8 cellular contexts compared by ENCODE assay signal in genomic region chr11:27362749-27363575, GRCh38. TPM values are rescaled to one million over a fixed set of nuclear protein-coding genes. Genes with fewer than 3 reads are reported as not detected.
A peak's percentile ranks its signal among the peaks of the same experiment; 100 is the strongest.
DNase-seq lines count a peak whose midpoint lies in the region; TF ChIP-seq lines count a peak whose summit lies in the region.

Gene CCDC34 (minus strand): TSS chr11:27363215. CDS start chr11:27363194, 21 bp downstream.

- H3K79me2 ChIP-seq in H9 (ENCODE audit: insufficient read depth, low read length) = no peaks in the 10 kb centered on the region
- H3K79me2 ChIP-seq in Loucy (ENCODE audit: insufficient read depth, low read length) = peaks cover 33% of the 10 kb centered on the region

- H3K4me3 ChIP-seq in Loucy (ENCODE audit: low read length, poor library complexity, severe bottlenecking) (peak within 1 kb of the TSS; percentile 92), fibroblast of pulmonary artery (replicated peaks; ENCODE audit: low read depth, low read length) (peak within 1 kb of the TSS; percentile 78)

- peak within 1 kb of the TSS; percentile 55 for H3K18ac ChIP-seq in H9 (ENCODE audit: insufficient read length, low read depth, low read length)

- no peaks in the 10 kb centered on the region for H3K9me3 ChIP-seq in ES-I3 (ENCODE audit: control insufficient read depth, insufficient read depth, low read length)
- H3K9me3 ChIP-seq in H9 (ENCODE audit: control insufficient read depth, low read depth, low read length) = no peaks in the 10 kb centered on the region
- no peaks in the 10 kb centered on the region for H3K9me3 ChIP-seq in Loucy (ENCODE audit: insufficient read depth, low read depth, low read length)

- H3K9ac ChIP-seq in ES-I3 (ENCODE audit: low read depth, low read length) (peak within 1 kb of the TSS; percentile 76), H9 (ENCODE audit: extremely low read depth, insufficient read length, low read length) (peak within 1 kb of the TSS; percentile 90), Loucy (ENCODE audit: low read depth, low read length, poor library complexity, severe bottlenecking) (peak within 1 kb of the TSS; percentile 90)

- H3K27ac ChIP-seq in H9 (ENCODE audit: insufficient read length, low read depth, low read length) = no peak within 1 kb of the TSS

- H3K4me1 Mint-ChIP-seq in H9 (peaks cover 47 to 53% of the 10 kb centered on the region in 2 experiments), nephron (peaks cover 53% of the 10 kb centered on the region)

- no CpG with 5 or more reads among the region's 57 CpGs for WGBS in H9 (ENCODE audit: extremely low coverage, insufficient read length, low lambda C conversion rate)

- H3K79me1 ChIP-seq in H9 (ENCODE audit: insufficient read depth, low read depth, low read length, poor library complexity, severe bottlenecking) = no peaks in the 10 kb centered on the region

- no peak within 1 kb of the TSS for H3T11ph ChIP-seq in H9 (ENCODE audit: low read length)

- H3K36me3 ChIP-seq in ES-I3 (ENCODE audit: insufficient read depth, low read length) (0 out of 2 replicates have a peak, but pooled peaks cover under 1% of the 10 kb centered on the region), Loucy (ENCODE audit: insufficient read depth, low read length) (no peaks in the 10 kb centered on the region)

- no peak within 1 kb of the TSS for H3K23ac ChIP-seq in H9 (ENCODE audit: insufficient read length, low read depth, low read length)

- H3K56ac ChIP-seq in H9 (ENCODE audit: insufficient read length, low read depth, low read length) = no peak within 1 kb of the TSS

- no peak within 1 kb of the TSS for H4K8ac ChIP-seq in H9 (replicated peaks; ENCODE audit: insufficient read length, low read depth, low read length)

- TF ChIP-seq CTCF in H9 (conservative IDR thresholded peaks at IDR 0.05) = no peak
- TF ChIP-seq CTCF in Loucy (conservative IDR thresholded peaks at IDR 0.05; ENCODE audit: low read length) = no peak
- TF ChIP-seq CTCF in fibroblast of pulmonary artery (IDR thresholded peaks at IDR 0.05; ENCODE audit: low read length, missing control alignments) = no peak
- no peak for TF ChIP-seq CTCF in nephron (IDR thresholded peaks at IDR 0.05; ENCODE audit: unreplicated experiment in 3 of 3)

- H3K4me1 ChIP-seq in ES-I3 (ENCODE audit: insufficient read depth, low read length) (no peaks in the 10 kb centered on the region; the same call in 1 of the 2 replicates), H9 (ENCODE audit: insufficient read depth, low read length) (no peaks in the 10 kb centered on the region; the same call in 1 of the 2 replicates), Loucy (ENCODE audit: insufficient read depth, low read length, poor library complexity, severe bottlenecking) (peaks cover 43% of the 10 kb centered on the region)

- peak within 1 kb of the TSS; percentile 93 to 98 for H3K4me3 Mint-ChIP-seq in H9
- H3K4me3 Mint-ChIP-seq in nephron = peak within 1 kb of the TSS; percentile 97 to 98 (median 97)

- H3F3A ChIP-seq in Loucy (ENCODE audit: low read depth) = no peaks in the 10 kb centered on the region

- H3K4me2 ChIP-seq in H9 (ENCODE audit: insufficient read depth, insufficient read length, low read length) (peak within 1 kb of the TSS; percentile 78), Loucy (ENCODE audit: low read depth, low read length, poor library complexity, severe bottlenecking) (peak within 1 kb of the TSS; percentile 87)

- H3K9me3 Mint-ChIP-seq in H9 (no peaks in the 10 kb centered on the region), nephron (no peaks in the 10 kb centered on the region)

- H4K20me1 ChIP-seq in H9 (ENCODE audit: control insufficient read depth, insufficient read depth, insufficient read length) = no peaks in the 10 kb centered on the region
- H4K20me1 ChIP-seq in Loucy (ENCODE audit: insufficient read depth, low read length, poor library complexity, severe bottlenecking) = no peaks in the 10 kb centered on the region

- H3K4ac ChIP-seq in H9 (ENCODE audit: low read depth, low read length) = no peak within 1 kb of the TSS

- no peak within 1 kb of the TSS for H2BK20ac ChIP-seq in H9 (ENCODE audit: low read depth, low read length, poor library complexity, severe bottlenecking)

- no peak within 1 kb of the TSS for H2BK12ac ChIP-seq in H9 (ENCODE audit: insufficient read length, low read depth, low read length)

- peaks cover 4% of the 10 kb centered on the region for H3K23me2 ChIP-seq in H9 (ENCODE audit: insufficient read length, low read depth, low read length, poor library complexity, severe bottlenecking)

- TF ChIP-seq POLR2A in Raji (IDR thresholded peaks at IDR 0.05; ENCODE audit: insufficient read depth, low read depth, low read length) = peak; percentile 82

- no peak within 1 kb of the TSS for H2BK15ac ChIP-seq in H9 (ENCODE audit: low read depth, low read length)

- H3K27ac Mint-ChIP-seq in H9 (peak within 1 kb of the TSS; percentile 97 to 98 (median 98)), nephron (peak within 1 kb of the TSS; percentile 94 to 97 (median 97))

- no peaks in the 10 kb centered on the region; the same call in 1 of the 2 replicates for H3K27me3 Mint-ChIP-seq in H9 (ENCODE audit: low read depth)
- no peaks in the 10 kb centered on the region for H3K27me3 Mint-ChIP-seq in nephron (ENCODE audit: low read depth)

- no peaks in the 10 kb centered on the region for H3K9me2 ChIP-seq in Loucy (replicated peaks; ENCODE audit: low read depth, low read length)

- DNase-seq in H9 (peak; percentile 96), fibroblast of pulmonary artery (ENCODE audit: low read depth) (peak; percentile 93)
- peak; percentile 79 for DNase-seq in activated T-helper 9 cell treated with anti-CD3 and anti-CD28 coated beads, Interleukin-2, amount 50 U/mL, for 16 hours (ENCODE audit: low read depth)
- DNase-seq in stimulated activated naive CD4-positive, alpha-beta T cell treated with Interleukin-2 at 50 U/mL for 16 hours (lab: John Stamatoyannopoulos, UW) = peak; percentile 85

- no peak within 1 kb of the TSS for H2AK5ac ChIP-seq in H9 (ENCODE audit: insufficient read length, low read length)

- H2BK5ac ChIP-seq in H9 (ENCODE audit: insufficient read length, low read length) = no peak within 1 kb of the TSS

- H4K91ac ChIP-seq in H9 (ENCODE audit: insufficient read length, low read depth, low read length) = no peak within 1 kb of the TSS

- H3K36me3 Mint-ChIP-seq in H9 (ENCODE audit: insufficient read depth in 1 of 3, low read depth in 3 of 3) (peaks cover 2 to 12% (median 10%) of the 10 kb centered on the region in 3 experiments; a peak in 6 of 7 replicates), nephron (ENCODE audit: low read depth) (peaks cover 12% of the 10 kb centered on the region)

- no peak within 1 kb of the TSS for H2BK120ac ChIP-seq in H9 (ENCODE audit: low read depth, low read length, poor library complexity, severe bottlenecking)

- H3K27me3 ChIP-seq in H9 (ENCODE audit: insufficient read depth, low read length) = no peaks in the 10 kb centered on the region
- H3K27me3 ChIP-seq in Loucy (ENCODE audit: insufficient read depth, low read length, poor library complexity, severe bottlenecking) = no peaks in the 10 kb centered on the region

- H2AFZ ChIP-seq in H9 (ENCODE audit: low read length) (no peak within 1 kb of the TSS), Loucy (ENCODE audit: low read length) (peak within 1 kb of the TSS; percentile 98)

- no peak within 1 kb of the TSS for H4K5ac ChIP-seq in H9 (ENCODE audit: insufficient read length, low read depth, low read length)

- H3K14ac ChIP-seq in H9 (ENCODE audit: insufficient read depth, low read length) = peak within 1 kb of the TSS; percentile 74

RNA-seq across cellular contexts. Expression of gene CCDC34, which starts in this region (rescaled TPM):
- 24.5 and 25.2 TPM in 2 replicates for total RNA-seq in H9 (2021)
